Comparison of ENCODE assay signal across 11 cellular contexts in genomic region chr7:150432915-150433892, GRCh38. TPM values are rescaled to one million over a fixed set of nuclear protein-coding genes. Genes with fewer than 3 reads are reported as not detected.
DNase-seq lines count a peak whose midpoint lies in the region; ATAC-seq, FAIRE-seq and TF ChIP-seq lines count a peak whose summit lies in the region.
"Had no signal": no experiment of that assay in that cellular context is flagged by ENCODE, and none has a peak within 500 bp of the region (broad histone marks: within the 10 kb centered on the region; RNA-seq: fewer than 3 reads in every experiment).

No MANE protein-coding gene starts in this region.

- no peaks in the 10 kb centered on the region for H3K79me2 ChIP-seq in PC-9 (ENCODE audit: low read depth)

- no peak overlapping the region for H3K14ac ChIP-seq in neuronal stem cell (ENCODE audit: low read length)

- no peak overlapping the region for H2AK5ac ChIP-seq in neuronal stem cell (ENCODE audit: low read depth, low read length)

- ATAC-seq in GM18858 (IDR thresholded peaks at IDR 0.05; ENCODE audit: unreplicated experiment) (peak; percentile 28), HG03280 (IDR thresholded peaks at IDR 0.05; ENCODE audit: unreplicated experiment) (peak; percentile 19)

- no peaks in the 10 kb centered on the region for H3K36me3 ChIP-seq in BLaER1 treated with 17β-estradiol and CSF1 and Interleukin-3, amounts not matched to agents 10 nM and 100 nM
- H3K36me3 ChIP-seq in neuronal stem cell (replicated peaks in 1 of 2; ENCODE audit: control insufficient read depth in 2 of 2, insufficient read depth in 2 of 2, low read length in 2 of 2) (no peaks in the 10 kb centered on the region), PC-9 (ENCODE audit: low read depth) (no peaks in the 10 kb centered on the region)

- BruUV-seq in PC-9 (replicated peaks; lab: Mats Ljungman, UMichigan), result no TSS peak

- H3F3A ChIP-seq in PC-9 (ENCODE audit: insufficient read depth, low read depth), result no peaks in the 10 kb centered on the region

- no peak overlapping the region for H2BK12ac ChIP-seq in neuronal stem cell (ENCODE audit: low read length)

- H2BK120ac ChIP-seq in neuronal stem cell (ENCODE audit: low read depth, low read length), result no peak overlapping the region

- H3K9me2 ChIP-seq in PC-9 (ENCODE audit: insufficient read depth), result no peaks in the 10 kb centered on the region

- H3K9ac ChIP-seq in BLaER1 treated with 17β-estradiol and CSF1 and Interleukin-3, amounts not matched to agents 10 nM and 100 nM, result no peak overlapping the region
- H3K9ac ChIP-seq in neuronal stem cell (ENCODE audit: low read depth, low read length, poor library complexity), result no peak overlapping the region

- H3K9me3 ChIP-seq in BLaER1 treated with 17β-estradiol and CSF1 and Interleukin-3, amounts not matched to agents 10 nM and 100 nM (replicated peaks in 1 of 11), result no peaks in the 10 kb centered on the region
- H3K9me3 ChIP-seq in neuronal stem cell (replicated peaks in 1 of 2; ENCODE audit: control insufficient read depth in 2 of 2, insufficient read depth in 1 of 2, low read depth in 1 of 2, low read length in 2 of 2), result no peaks in the 10 kb centered on the region
- no peaks in the 10 kb centered on the region for H3K9me3 ChIP-seq in PC-9 (ENCODE audit: insufficient read depth, low read depth)

- DNase-seq in coronary artery (ENCODE audit: low spot score) (peak; percentile 65), neuronal stem cell (ENCODE audit: low spot score) (no peak), frontal cortex (ENCODE audit: low spot score in 2 of 2) (no peak), PC-9 (no peak), NCI-H187 (lab: John Stamatoyannopoulos, UW) (no peak)
- DNase-seq: DMS79 treated with DMSO at 0.1 percent for 48 hours; stimulated activated CD4-positive, alpha-beta T cell treated with anti-CD3 and anti-CD28 coated beads, Interleukin-12 subunit alpha, Interleukin-12 subunit beta, amount 100 ng/mL, for 4 hours had no signal

- H3K23ac ChIP-seq in neuronal stem cell (ENCODE audit: low read depth, low read length, poor library complexity), result no peak overlapping the region

- intact Hi-C loops in PC-9 (cut with micrococcal nuclease; ENCODE audit: unreplicated experiment), result no loop called here

- H3K4me3 ChIP-seq in BLaER1 treated with 17β-estradiol and CSF1 and Interleukin-3, amounts not matched to agents 10 nM and 100 nM, result no peak overlapping the region
- H3K4me3 ChIP-seq in coronary artery (no peak overlapping the region), neuronal stem cell (ENCODE audit: low read length in 2 of 2) (no peak overlapping the region), PC-9 (no peak overlapping the region)

- no peaks in the 10 kb centered on the region; a peak in 1 of 22 replicates for H4K20me1 ChIP-seq in BLaER1 treated with 17β-estradiol and CSF1 and Interleukin-3, amounts not matched to agents 10 nM and 100 nM
- no peaks in the 10 kb centered on the region for H4K20me1 ChIP-seq in PC-9 (ENCODE audit: insufficient read depth)

- no peaks in the 10 kb centered on the region for H3K79me1 ChIP-seq in neuronal stem cell (ENCODE audit: low read depth, low read length)

- FAIRE-seq in frontal cortex (lab: Jason Lieb, UNC), result no peak

- H3K4me1 ChIP-seq in BLaER1 treated with 17β-estradiol and CSF1 and Interleukin-3, amounts not matched to agents 10 nM and 100 nM, result peaks cover 62 to 77% (median 70%) of the 10 kb centered on the region in 10 experiments
- H3K4me1 ChIP-seq in neuronal stem cell (ENCODE audit: control insufficient read depth in 2 of 2, insufficient read depth in 1 of 2, low read depth in 1 of 2, low read length in 2 of 2) (peaks cover 8 to 10% of the 10 kb centered on the region in 2 donors), PC-9 (replicated peaks; ENCODE audit: insufficient read depth) (no peaks in the 10 kb centered on the region)

- no peak overlapping the region for H3K4ac ChIP-seq in neuronal stem cell (ENCODE audit: low read length)

- CTCF ChIA-PET in PC-9 (lab: Charles Lee), result no interaction called here

- no peak overlapping the region for H2BK15ac ChIP-seq in neuronal stem cell (ENCODE audit: low read length)

- no peak overlapping the region for H2AFZ ChIP-seq in neuronal stem cell (ENCODE audit: low read length)
- no peak overlapping the region for H2AFZ ChIP-seq in PC-9

- no peak overlapping the region for H3K18ac ChIP-seq in neuronal stem cell (ENCODE audit: low read length)

- H3K4me2 ChIP-seq in BLaER1 treated with 17β-estradiol and CSF1 and Interleukin-3, amounts not matched to agents 10 nM and 100 nM, result peak overlapping the region; percentile 24 to 93 (median 64); a peak in 21 of 22 replicates
- no peak overlapping the region for H3K4me2 ChIP-seq in neuronal stem cell (ENCODE audit: insufficient read depth, low read length, poor library complexity, severe bottlenecking)
- no peak overlapping the region for H3K4me2 ChIP-seq in PC-9

- H4K8ac ChIP-seq in neuronal stem cell (ENCODE audit: low read depth, low read length), result no peak overlapping the region

- no peak overlapping the region for H4K91ac ChIP-seq in neuronal stem cell (ENCODE audit: low read depth, low read length, poor library complexity)

- no peak overlapping the region for H3K27ac ChIP-seq in BLaER1 treated with 17β-estradiol and CSF1 and Interleukin-3, amounts not matched to agents 10 nM and 100 nM
- H3K27ac ChIP-seq in coronary artery (no peak overlapping the region), neuronal stem cell (replicated peaks; ENCODE audit: low read length) (no peak overlapping the region), PC-9 (no peak overlapping the region)
- H3K27ac ChIP-seq: RWPE1 had no signal

- WGBS in neuronal stem cell (ENCODE audit: extremely low coverage in 2 of 2, insufficient read length in 2 of 2, insufficient replicate concordance in 1 of 2), 2 donors, result no CpG with 5 or more reads among the region's 14 CpGs

- TF ChIP-seq CTCF in coronary artery (IDR thresholded peaks at IDR 0.05), result no peak
- no peak for TF ChIP-seq CTCF in PC-9 (conservative IDR thresholded peaks at IDR 0.05)

- no peak overlapping the region for H2BK5ac ChIP-seq in neuronal stem cell (ENCODE audit: low read length)

- POLR2A ChIA-PET in PC-9 (lab: Charles Lee; ENCODE audit: unreplicated experiment), result no interaction called here

- H3K27me3 ChIP-seq in BLaER1 treated with 17β-estradiol and CSF1 and Interleukin-3, amounts not matched to agents 10 nM and 100 nM, result peaks cover 0 to 22% (median 0%) of the 10 kb centered on the region in 11 experiments; a peak in 5 of 22 replicates
- peaks cover 0 to 8% (median 0%) of the 10 kb centered on the region in 3 experiments for H3K27me3 ChIP-seq in neuronal stem cell (ENCODE audit: control insufficient read depth in 3 of 3, insufficient read depth in 3 of 3, low read depth in 1 of 3, low read length in 3 of 3)
- peaks cover 85% of the 10 kb centered on the region for H3K27me3 ChIP-seq in PC-9 (ENCODE audit: insufficient read depth, low read depth)

RNA-seq across cellular contexts. Expression of gene GIMAP8, which starts 17.2 kb away (rescaled TPM):
- polyA plus RNA-seq in neuronal stem cell (2013, experiment 1 of 2), result not detected
- polyA plus RNA-seq in neuronal stem cell (2013, experiment 2 of 2), result not detected
- total RNA-seq in frontal cortex (1.6 TPM), PC-9 (2021) (not detected in 2 replicates)

RNA-seq across cellular contexts. Expression of gene ZNF775, which starts 54.1 kb away (rescaled TPM):
- polyA plus RNA-seq in neuronal stem cell (2013, experiment 1 of 2), result 15.9 TPM
- 15.7 TPM for polyA plus RNA-seq in neuronal stem cell (2013, experiment 2 of 2)
- total RNA-seq in frontal cortex, result 10.2 TPM
- 3.1 and 3.4 TPM in 2 replicates for total RNA-seq in PC-9 (2021)

Comparison
In these comparisons a context has a peak if more than half of its experiments do, and no peak if none do; other contexts are left out.
1. H3K4me2 ChIP-seq: peak in BLaER1 treated with 17β-estradiol and CSF1 and Interleukin-3, amounts not matched to agents 10 nM and 100 nM (11 of 11); none in neuronal stem cell (single experiment) and PC-9 (single experiment).